Comparison of ENCODE assay signal across 17 cellular contexts in the genomic region with DNA sequence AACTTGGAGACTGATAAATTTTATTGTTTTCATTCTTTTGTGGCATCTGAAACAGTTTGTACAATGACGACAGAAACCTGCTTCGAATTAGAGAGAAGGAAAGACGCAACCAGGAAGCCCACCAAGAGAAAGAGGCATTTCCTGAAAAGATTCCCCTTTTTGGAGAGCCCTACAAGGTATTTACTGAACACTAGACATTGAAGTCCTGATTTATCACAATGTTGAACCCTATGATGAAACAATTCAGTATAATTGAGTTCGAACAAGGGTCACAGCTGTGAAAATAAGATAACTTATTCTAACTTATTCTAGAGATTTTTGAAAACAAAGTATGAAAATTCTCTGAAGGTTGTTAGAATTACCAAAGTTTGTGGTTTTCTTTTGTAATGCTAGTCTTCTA.
A peak's percentile ranks its signal among the peaks of the same experiment; 100 is the strongest.
DNase-seq lines count a peak whose midpoint lies in the region; ATAC-seq, FAIRE-seq and TF ChIP-seq lines count a peak whose summit lies in the region.
"Had no signal": no experiment of that assay in that cellular context is flagged by ENCODE, and none has a peak within 500 bp of the region (broad histone marks: within the 10 kb centered on the region; RNA-seq: fewer than 3 reads in every experiment).

No MANE protein-coding gene starts in this region.

- H3K27ac Mint-ChIP-seq in activated CD4-positive, alpha-beta T cell treated with anti-CD3 and anti-CD28 coated beads for 36 hours = no peak overlapping the region
- H3K27ac Mint-ChIP-seq: activated T-helper 17 cell treated with anti-CD3 and anti-CD28 coated beads, Interleukin-2, amount 50 U/mL, for 72 hours had no signal

- in situ Hi-C loops in transverse colon (cut with MboI; ENCODE audit: low pct_ligation_motif_present in 1 of 4, low pct_unique_long_range_greater_than_20kb in 1 of 4, low sequenced_read_pairs in 3 of 4) = no loop called here

- DNase-seq in SIG-M5 treated with dmso at 0.1 percent for 504 hours (lab: John Stamatoyannopoulos, UW; ENCODE audit: unreplicated experiment) = peak; percentile 33
- DNase-seq in SIG-M5 (lab: John Stamatoyannopoulos, UW) = no peak
- DNase-seq in endothelial cell of umbilical vein (ENCODE audit: low read depth, low spot score) = peak; percentile 92
- DNase-seq in transverse colon = no peak
- no peak for DNase-seq in GM12892 (ENCODE audit: insufficient read length)
- no peak for DNase-seq in 8988T
- DNase-seq in activated CD4-positive, alpha-beta T cell treated with anti-CD3 and anti-CD28 coated beads for 36 hours = no peak
- DNase-seq: activated CD4-positive, CD25-positive, alpha-beta regulatory T cell treated with anti-CD3 and anti-CD28 coated beads, Interleukin-2, amount 50 U/mL, for 72 hours; DMS53; head of caudate nucleus; NCI-H226; SJCRH30; stimulated activated CD4-positive, alpha-beta T cell treated with anti-CD3 and anti-CD28 coated beads, Interleukin-15, amount 100 ng/mL, for 24 hours had no signal

- H3K27me3 Mint-ChIP-seq in activated CD4-positive, alpha-beta T cell treated with anti-CD3 and anti-CD28 coated beads for 36 hours = no peaks in the 10 kb centered on the region
- H3K27me3 Mint-ChIP-seq: activated T-helper 17 cell treated with anti-CD3 and anti-CD28 coated beads, Interleukin-2, amount 50 U/mL, for 72 hours had no signal

- POLR2A ChIA-PET in endothelial cell of umbilical vein (lab: Charles Lee) = no interaction called here
- POLR2A ChIA-PET in activated CD4-positive, alpha-beta T cell treated with anti-CD3 and anti-CD28 coated beads for 36 hours (lab: Charles Lee) = no interaction called here

- no peak overlapping the region for H2AFZ ChIP-seq in endothelial cell of umbilical vein (ENCODE audit: low read depth, low read length)

- H3K79me2 ChIP-seq in endothelial cell of umbilical vein (ENCODE audit: control insufficient read depth, insufficient read depth, low read length) = peaks cover 46% of the 10 kb centered on the region

- H3K27me3 ChIP-seq in endothelial cell of umbilical vein (ENCODE audit: control insufficient read depth in 2 of 2, insufficient read depth in 2 of 2, low read length in 2 of 2) = no peaks in the 10 kb centered on the region
- no peaks in the 10 kb centered on the region for H3K27me3 ChIP-seq in muscle layer of duodenum (ENCODE audit: low read depth, low read length)
- H3K27me3 ChIP-seq in transverse colon = no peaks in the 10 kb centered on the region
- H3K27me3 ChIP-seq: SJCRH30 had no signal

- no peaks in the 10 kb centered on the region for H3K9me3 Mint-ChIP-seq in activated CD4-positive, alpha-beta T cell treated with anti-CD3 and anti-CD28 coated beads for 36 hours (ENCODE audit: low read depth)
- H3K9me3 Mint-ChIP-seq: activated T-helper 17 cell treated with anti-CD3 and anti-CD28 coated beads, Interleukin-2, amount 50 U/mL, for 72 hours had no signal

- no peaks in the 10 kb centered on the region for H4K20me1 ChIP-seq in endothelial cell of umbilical vein (replicated peaks; ENCODE audit: control insufficient read depth, extremely low read depth, insufficient read depth, low read length)

- H3K4me1 Mint-ChIP-seq in activated CD4-positive, alpha-beta T cell treated with anti-CD3 and anti-CD28 coated beads for 36 hours = peaks cover 43% of the 10 kb centered on the region

- no TSS peak for BruUV-seq in endothelial cell of umbilical vein (replicated peaks; lab: Mats Ljungman, UMichigan)

- CTCF ChIA-PET in endothelial cell of umbilical vein (lab: Charles Lee) = interaction anchor here (0.8 to 1.2 kb wide), 4 partner anchors 9 to 111 kb away, joined by 3 to 4 read pairs (median 4); a partner anchor contains a TSS
- CTCF ChIA-PET in activated CD4-positive, alpha-beta T cell treated with anti-CD3 and anti-CD28 coated beads for 36 hours (lab: Charles Lee) = no interaction called here

- no peak for TF ChIP-seq EP300 in transverse colon (IDR thresholded peaks at IDR 0.05; ENCODE audit: low read depth)

- H3K4me2 ChIP-seq in endothelial cell of umbilical vein (ENCODE audit: insufficient read depth, low read length) = peak overlapping the region; percentile 91

- FAIRE-seq in endothelial cell of umbilical vein (lab: Jason Lieb, UNC) (no peak), GM12892 (lab: Jason Lieb, UNC) (no peak)
- FAIRE-seq: A204.1, colon had no signal

- H3K36me3 Mint-ChIP-seq in activated CD4-positive, alpha-beta T cell treated with anti-CD3 and anti-CD28 coated beads for 36 hours (ENCODE audit: low read depth) = peaks cover 30% of the 10 kb centered on the region

- H3K4me3 Mint-ChIP-seq in activated CD4-positive, alpha-beta T cell treated with anti-CD3 and anti-CD28 coated beads for 36 hours = no peak overlapping the region
- H3K4me3 Mint-ChIP-seq: activated T-helper 17 cell treated with anti-CD3 and anti-CD28 coated beads, Interleukin-2, amount 50 U/mL, for 72 hours had no signal

- ATAC-seq in activated CD4-positive, alpha-beta T cell treated with anti-CD3 and anti-CD28 coated beads for 36 hours = no peak
- ATAC-seq: activated T-helper 17 cell treated with anti-CD3 and anti-CD28 coated beads, Interleukin-2, amount 50 U/mL, for 72 hours had no signal

- H3K4me3 ChIP-seq in endothelial cell of umbilical vein (replicated peaks in 1 of 3; ENCODE audit: insufficient read depth in 1 of 3, low read depth in 1 of 3, low read length in 3 of 3) = no peak overlapping the region
- peak overlapping the region in 1 of 2 donors; percentile 1 for H3K4me3 ChIP-seq in muscle layer of duodenum (ENCODE audit: low read depth in 1 of 2, low read length in 2 of 2)
- no peak overlapping the region for H3K4me3 ChIP-seq in transverse colon
- H3K4me3 ChIP-seq: SJCRH30 had no signal

- dilution Hi-C loops in endothelial cell of umbilical vein (cut with MboI; ENCODE audit: extremely low pct_ligation_motif_present, low sequenced_read_pairs) = no loop called here

- no peak for TF ChIP-seq CTCF in endothelial cell of umbilical vein (IDR thresholded peaks at IDR 0.05; ENCODE audit: extremely low read depth in 1 of 2, insufficient read depth in 1 of 2, low read depth in 1 of 2, low read length in 2 of 2)
- TF ChIP-seq CTCF in transverse colon (IDR thresholded peaks at IDR 0.05) = no peak

- H3K9me3 ChIP-seq in endothelial cell of umbilical vein (replicated peaks; ENCODE audit: control insufficient read depth, insufficient read depth, low read length) (no peaks in the 10 kb centered on the region), muscle layer of duodenum (ENCODE audit: control insufficient read depth in 1 of 2, low read length in 2 of 2) (no peaks in the 10 kb centered on the region), transverse colon (no peaks in the 10 kb centered on the region)
- H3K9me3 ChIP-seq: SJCRH30 had no signal

- H3K27ac ChIP-seq in endothelial cell of umbilical vein (ENCODE audit: insufficient read depth, low read depth, low read length) = peak overlapping the region; percentile 66
- peak overlapping the region; percentile 73 for H3K27ac ChIP-seq in muscle layer of duodenum (ENCODE audit: low read length)
- peak overlapping the region; percentile 70 to 84 (median 78) for H3K27ac ChIP-seq in transverse colon
- H3K27ac ChIP-seq: SJCRH30 had no signal

- no peak for TF ChIP-seq POLR2A in endothelial cell of umbilical vein (IDR thresholded peaks at IDR 0.05; ENCODE audit: low read depth, low read length)
- TF ChIP-seq POLR2A in transverse colon (IDR thresholded peaks at IDR 0.05) = no peak
- no peak for TF ChIP-seq POLR2A in GM12892 (IDR thresholded peaks at IDR 0.05; ENCODE audit: low read depth, low read length)

- H3K36me3 ChIP-seq in endothelial cell of umbilical vein (ENCODE audit: control insufficient read depth in 2 of 2, extremely low read depth in 1 of 2, insufficient read depth in 2 of 2, low read length in 2 of 2) (peaks cover 6 to 10% of the 10 kb centered on the region in 2 experiments), muscle layer of duodenum (ENCODE audit: control insufficient read depth in 1 of 2, insufficient read depth in 2 of 2, low read length in 2 of 2) (peaks cover 10 to 15% of the 10 kb centered on the region in 2 donors), transverse colon (peaks cover 0 to 21% (median 4%) of the 10 kb centered on the region in 4 donors)

- peak overlapping the region; percentile 74 for H3K9ac ChIP-seq in endothelial cell of umbilical vein (replicated peaks; ENCODE audit: extremely low read depth, insufficient read depth, low read length)

- intact Hi-C loops in endothelial cell of umbilical vein (cut with micrococcal nuclease) (no loop called here), transverse colon (cut with DNase I; ENCODE audit: low total_unique reads) (no loop called here)
- intact Hi-C loops in activated CD4-positive, alpha-beta T cell treated with anti-CD3 and anti-CD28 coated beads for 36 hours (cut with DNase I, micrococcal nuclease) = no loop called here

- WGBS in transverse colon (ENCODE audit: low coverage in 1 of 2), 2 donors = 69 to 78% methylated on average over 4 of the region's 4 CpGs

- H3K4me1 ChIP-seq in endothelial cell of umbilical vein (ENCODE audit: control insufficient read depth, extremely low read depth, insufficient read depth, low read length) = peaks cover 39% of the 10 kb centered on the region
- H3K4me1 ChIP-seq in muscle layer of duodenum (ENCODE audit: control insufficient read depth in 1 of 2, insufficient read depth in 2 of 2, low read length in 2 of 2) = peaks cover 20 to 40% of the 10 kb centered on the region in 2 donors
- H3K4me1 ChIP-seq in transverse colon = peaks cover 10 to 75% (median 48%) of the 10 kb centered on the region in 4 donors
- H3K4me1 ChIP-seq: SJCRH30 had no signal

- no peaks in the 10 kb centered on the region for H3K9me1 ChIP-seq in endothelial cell of umbilical vein (replicated peaks; ENCODE audit: control insufficient read depth, extremely low read depth, insufficient read depth, low read length)

TF ChIP-seq in endothelial cell of umbilical vein, 7 proteins besides CTCF, POLR2A, EP300 and RAD21:
- TF ChIP-seq POLR2AphosphoS5 (IDR thresholded peaks at IDR 0.05; ENCODE audit: insufficient read depth, low read depth, low read length) = no peak
- TF ChIP-seq, protein P1, sequence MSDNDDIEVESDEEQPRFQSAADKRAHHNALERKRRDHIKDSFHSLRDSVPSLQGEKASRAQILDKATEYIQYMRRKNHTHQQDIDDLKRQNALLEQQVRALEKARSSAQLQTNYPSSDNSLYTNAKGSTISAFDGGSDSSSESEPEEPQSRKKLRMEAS (IDR thresholded peaks at IDR 0.05; ENCODE audit: insufficient read depth, insufficient read length) = no peak
- TF ChIP-seq FOS (IDR thresholded peaks at IDR 0.05; ENCODE audit: borderline replicate concordance, insufficient read depth, low read length) = no peak
- TF ChIP-seq GATA2 (IDR thresholded peaks at IDR 0.05; ENCODE audit: insufficient read depth, insufficient read length, low read depth, low read length) = no peak
- TF ChIP-seq JUN (IDR thresholded peaks at IDR 0.05; ENCODE audit: borderline replicate concordance, insufficient read depth, insufficient read length, low read depth) = no peak
- no peak for TF ChIP-seq MYC (IDR thresholded peaks at IDR 0.05; ENCODE audit: low read depth, low read length)
- no peak for TF ChIP-seq EZH2 (IDR thresholded peaks at IDR 0.05; ENCODE audit: borderline replicate concordance, low read depth, low read length, severe bottlenecking)

Comparison
In these comparisons a context has a peak if more than half of its experiments do, and no peak if none do; other contexts are left out.
1. DNase-seq: peak in SIG-M5 treated with dmso at 0.1 percent for 504 hours (single experiment) and endothelial cell of umbilical vein (single experiment); none in SIG-M5 (single experiment), transverse colon (single experiment), GM12892 (single experiment), 8988T (single experiment) and activated CD4-positive, alpha-beta T cell treated with anti-CD3 and anti-CD28 coated beads for 36 hours (single experiment).
2. Peak in every context shown above with its lines, with median percentiles within 50 percentile points of each other: H3K27ac ChIP-seq.